9 cellular contexts compared by ENCODE assay signal in the genomic region with DNA sequence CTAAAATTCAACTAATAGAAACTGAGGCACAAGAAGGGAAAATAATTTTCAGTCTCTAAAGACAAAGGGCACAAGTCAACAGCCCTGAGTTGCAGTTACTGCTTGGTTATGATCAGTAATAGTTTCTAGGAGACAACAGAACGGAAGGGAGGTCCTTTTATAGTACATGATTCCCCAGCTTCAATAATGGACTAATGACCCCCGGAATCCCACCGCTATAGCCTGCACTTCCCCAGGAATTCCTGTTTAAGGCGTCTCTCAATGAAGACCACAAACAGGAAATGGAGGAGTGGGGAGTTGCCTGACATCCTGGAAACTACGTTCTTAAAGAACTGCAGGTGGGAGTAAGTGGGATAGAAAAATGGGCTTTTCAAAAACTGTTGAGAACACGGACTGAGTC.
DNase-seq lines count a peak whose midpoint lies in the region; ATAC-seq and TF ChIP-seq lines count a peak whose summit lies in the region.
"Had no signal": no experiment of that assay in that cellular context is flagged by ENCODE, and none has a peak within 500 bp of the region (broad histone marks: within the 10 kb centered on the region; RNA-seq: fewer than 3 reads in every experiment).

No MANE protein-coding gene starts in this region.

- peaks cover 0 to 24% (median 0%) of the 10 kb centered on the region in 11 experiments; a peak in 2 of 22 replicates for H4K20me1 ChIP-seq in BLaER1 treated with 17β-estradiol and CSF1 and Interleukin-3, amounts not matched to agents 10 nM and 100 nM

- H3K27me3 ChIP-seq in BLaER1 treated with 17β-estradiol and CSF1 and Interleukin-3, amounts not matched to agents 10 nM and 100 nM = no peaks in the 10 kb centered on the region
- no peaks in the 10 kb centered on the region for H3K27me3 ChIP-seq in brain microvascular endothelial cell (replicated peaks)

- H3K36me3 Mint-ChIP-seq in mesothelial cell of epicardium = peaks cover 19% of the 10 kb centered on the region
- H3K36me3 Mint-ChIP-seq in activated CD4-positive, alpha-beta T cell treated with anti-CD3 and anti-CD28 coated beads, Interleukin-2, amount 10 ng/mL, durations not matched to agents 24 days and 14 days (ENCODE audit: low read depth) = peaks cover 49% of the 10 kb centered on the region

- H3K9me3 ChIP-seq in BLaER1 treated with 17β-estradiol and CSF1 and Interleukin-3, amounts not matched to agents 10 nM and 100 nM (replicated peaks in 1 of 11) = no peaks in the 10 kb centered on the region

- peak overlapping the region; percentile 61 for H3K4me3 Mint-ChIP-seq in mesothelial cell of epicardium
- no peak overlapping the region for H3K4me3 Mint-ChIP-seq in activated CD4-positive, alpha-beta T cell treated with anti-CD3 and anti-CD28 coated beads, Interleukin-2, amount 10 ng/mL, durations not matched to agents 24 days and 14 days

- peaks cover 36% of the 10 kb centered on the region for H3K4me1 Mint-ChIP-seq in mesothelial cell of epicardium
- peaks cover 25% of the 10 kb centered on the region for H3K4me1 Mint-ChIP-seq in activated CD4-positive, alpha-beta T cell treated with anti-CD3 and anti-CD28 coated beads, Interleukin-2, amount 10 ng/mL, durations not matched to agents 24 days and 14 days

- in situ Hi-C loops in brain microvascular endothelial cell (cut with HindIII; ENCODE audit: low pct_ligation_motif_present, low sequenced_read_pairs) = no loop called here

- peaks cover 8 to 43% (median 28%) of the 10 kb centered on the region in 10 experiments for H3K4me1 ChIP-seq in BLaER1 treated with 17β-estradiol and CSF1 and Interleukin-3, amounts not matched to agents 10 nM and 100 nM

- no peaks in the 10 kb centered on the region for H3K27me3 Mint-ChIP-seq in mesothelial cell of epicardium (ENCODE audit: low read depth)
- no peaks in the 10 kb centered on the region for H3K27me3 Mint-ChIP-seq in activated CD4-positive, alpha-beta T cell treated with anti-CD3 and anti-CD28 coated beads, Interleukin-2, amount 10 ng/mL, durations not matched to agents 24 days and 14 days

- H3K9me3 Mint-ChIP-seq in mesothelial cell of epicardium = no peaks in the 10 kb centered on the region
- no peaks in the 10 kb centered on the region for H3K9me3 Mint-ChIP-seq in activated CD4-positive, alpha-beta T cell treated with anti-CD3 and anti-CD28 coated beads, Interleukin-2, amount 10 ng/mL, durations not matched to agents 24 days and 14 days
- H3K9me3 Mint-ChIP-seq: activated naive CD4-positive, alpha-beta T cell treated with anti-CD3 and anti-CD28 coated beads, Interleukin-2, amount 50 U/mL, for 72 hours had no signal

- H3K27ac Mint-ChIP-seq in mesothelial cell of epicardium = peak overlapping the region; percentile 99
- no peak overlapping the region for H3K27ac Mint-ChIP-seq in activated CD4-positive, alpha-beta T cell treated with anti-CD3 and anti-CD28 coated beads, Interleukin-2, amount 10 ng/mL, durations not matched to agents 24 days and 14 days

- intact Hi-C loops in activated CD4-positive, alpha-beta T cell treated with anti-CD3 and anti-CD28 coated beads, Interleukin-2, amount 10 ng/mL, durations not matched to agents 24 days and 14 days (cut with micrococcal nuclease) = loop anchor here (2.0 to 10.0 kb wide), 4 partner anchors 81 to 363 kb away; partner anchors contain the start of genes PCDHB10, PCDHB11, PCDHGA10 and PCDHGA4

- no peak overlapping the region for H3K4me3 ChIP-seq in BLaER1 treated with 17β-estradiol and CSF1 and Interleukin-3, amounts not matched to agents 10 nM and 100 nM
- no peak overlapping the region for H3K4me3 ChIP-seq in brain microvascular endothelial cell (ENCODE audit: low read depth, low read length)

- no peak for TF ChIP-seq CTCF in brain microvascular endothelial cell (IDR thresholded peaks at IDR 0.05; ENCODE audit: low read depth, low read length, missing control alignments)
- peak; percentile 27 for TF ChIP-seq CTCF in mesothelial cell of epicardium (IDR thresholded peaks at IDR 0.05; ENCODE audit: unreplicated experiment)

- H3K4me2 ChIP-seq in BLaER1 treated with 17β-estradiol and CSF1 and Interleukin-3, amounts not matched to agents 10 nM and 100 nM = peak overlapping the region; percentile 16 to 69 (median 45)

- no peak for DNase-seq in brain microvascular endothelial cell
- no peak for DNase-seq in mesothelial cell of epicardium (ENCODE audit: low spot score in 2 of 2, unreplicated experiment in 2 of 2)
- DNase-seq in stimulated activated CD4-positive, alpha-beta T cell treated with anti-CD3 and anti-CD28 coated beads, Interleukin-15, amount 100 ng/mL, for 24 hours = no peak
- no peak for DNase-seq in activated CD4-positive, alpha-beta T cell treated with anti-CD3 and anti-CD28 coated beads, Interleukin-2, amount 10 ng/mL, durations not matched to agents 24 days and 14 days
- DNase-seq in activated CD4-positive, alpha-beta T cell treated with anti-CD3 and anti-CD28 coated beads, Interleukin-2, amount 50 U/mL, for 1 hour = no peak

- H3K36me3 ChIP-seq in BLaER1 treated with 17β-estradiol and CSF1 and Interleukin-3, amounts not matched to agents 10 nM and 100 nM = peaks cover 40 to 100% (median 90%) of the 10 kb centered on the region in 11 experiments
- peaks cover 3% of the 10 kb centered on the region for H3K36me3 ChIP-seq in brain microvascular endothelial cell (replicated peaks)

- ATAC-seq in HG03196 (IDR thresholded peaks at IDR 0.05; ENCODE audit: unreplicated experiment) (peak; percentile 13), HG03565 (IDR thresholded peaks at IDR 0.05; ENCODE audit: unreplicated experiment) (no peak)

- peak overlapping the region; percentile 1 to 83 (median 73); a peak in 16 of 22 replicates for H3K27ac ChIP-seq in BLaER1 treated with 17β-estradiol and CSF1 and Interleukin-3, amounts not matched to agents 10 nM and 100 nM
- H3K27ac ChIP-seq in brain microvascular endothelial cell = peak overlapping the region; percentile 74

- peak overlapping the region in 9 of 11 experiments; percentile 16 to 72 (median 51); a peak in 11 of 22 replicates for H3K9ac ChIP-seq in BLaER1 treated with 17β-estradiol and CSF1 and Interleukin-3, amounts not matched to agents 10 nM and 100 nM
